Comparison of ENCODE assay signal across 1 cellular context in genomic region chr7:1040233-1040632, GRCh38.
A peak's percentile ranks its signal among the peaks of the same experiment; 100 is the strongest.
TF ChIP-seq lines count a peak whose summit lies in the region.
"Not testable (repeated sequence)": the region's sequence is repeated elsewhere in the genome, so short reads cannot be mapped to it uniquely, and the experiment has no call there.

No MANE protein-coding gene starts in this region.

TF ChIP-seq in HepG2, 621 proteins besides CTCF, POLR2A, EP300 and RAD21:
- TF ChIP-seq ZNF770 (CRISPR knock-in tag; IDR thresholded peaks at IDR 0.05) (peak; percentile 89), ZNF460 (CRISPR knock-in tag; IDR thresholded peaks at IDR 0.05; ENCODE audit: borderline replicate concordance) (peak; percentile 38; the same call in 1 of the 2 replicates), CEBPB (IDR thresholded peaks at IDR 0.05; ENCODE audit: borderline replicate concordance, low read depth, low read length) (0 out of 2 replicates have a peak, but pooled peaks have one; percentile 1), CEBPG (CRISPR knock-in tag; IDR thresholded peaks at IDR 0.05) (peak; percentile 70), HNF4A (CRISPR knock-in tag; IDR thresholded peaks at IDR 0.05) (peak; percentile 16; the same call in 1 of the 2 replicates), GATAD2A (CRISPR knock-in tag; IDR thresholded peaks at IDR 0.05) (0 out of 2 replicates have a peak, but pooled peaks have one; percentile 16), ZNF121 (CRISPR knock-in tag; IDR thresholded peaks at IDR 0.05) (peak; percentile 58), RARA (CRISPR knock-in tag; IDR thresholded peaks at IDR 0.05) (peak; percentile 24; the same call in 1 of the 2 replicates), TEAD3 (CRISPR knock-in tag; optimal IDR thresholded peaks at IDR 0.05; ENCODE audit: borderline replicate concordance) (peak; percentile 94), FOXP1 (CRISPR knock-in tag; IDR thresholded peaks at IDR 0.05) (0 out of 2 replicates have a peak, but pooled peaks have one; percentile 4), ZMYM3 (CRISPR knock-in tag; IDR thresholded peaks at IDR 0.05) (0 out of 2 replicates have a peak, but pooled peaks have one; percentile 19)
- TF ChIP-seq FOXP1 (IDR thresholded peaks at IDR 0.05): not testable (repeated sequence)
